ENCODE assay signal across 9 cellular contexts in the genomic region with DNA sequence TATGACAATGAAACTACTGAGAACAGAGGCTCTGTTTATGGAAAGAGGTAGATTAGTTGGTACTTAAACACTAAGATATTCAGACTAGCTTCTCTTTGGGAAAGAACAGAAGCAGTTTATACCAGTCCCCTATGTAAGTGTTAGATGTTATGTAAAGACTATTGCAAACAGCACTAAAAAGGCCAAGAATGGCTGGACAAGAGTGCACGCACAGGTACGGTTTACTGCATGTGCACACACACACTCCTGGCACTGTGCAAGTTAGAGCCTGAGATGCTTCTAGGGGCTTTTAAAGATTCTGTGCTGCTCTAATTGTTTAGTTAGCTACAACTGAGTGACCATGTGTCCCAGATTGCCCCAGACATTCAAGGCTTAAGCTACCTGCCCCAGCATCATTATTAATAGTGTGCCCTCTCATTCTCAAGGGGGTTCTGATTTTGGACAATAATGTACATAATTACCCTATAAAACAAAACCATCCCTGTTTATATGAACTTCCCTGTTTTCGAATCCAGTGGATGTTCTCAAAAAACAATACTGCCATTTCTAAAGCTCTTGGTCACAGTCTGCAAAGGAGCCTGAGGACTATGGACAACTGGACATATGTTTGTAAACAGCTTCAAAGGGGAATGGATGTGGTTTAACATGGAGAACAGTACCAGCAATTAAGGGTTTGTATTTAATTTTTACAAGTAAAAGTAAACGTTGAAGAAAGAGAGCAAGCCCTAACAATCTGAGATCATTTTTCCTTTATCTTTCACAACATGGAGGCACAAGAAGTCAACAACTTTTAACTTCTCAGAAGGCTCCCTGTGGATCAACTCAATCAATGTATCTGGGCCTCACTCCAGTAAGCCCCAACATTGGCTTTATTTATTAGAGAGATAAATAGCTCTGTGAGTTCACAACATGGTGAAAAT. TPM values are rescaled to one million over a fixed set of nuclear protein-coding genes. Genes with fewer than 3 reads are reported as not detected.
DNase-seq lines count a peak whose midpoint lies in the region; ATAC-seq and TF ChIP-seq lines count a peak whose summit lies in the region.
"Had no signal": no experiment of that assay in that cellular context is flagged by ENCODE, and none has a peak within 500 bp of the region (broad histone marks: within the 10 kb centered on the region; RNA-seq: fewer than 3 reads in every experiment).

No MANE protein-coding gene starts in this region.

- H3K36me3 Mint-ChIP-seq in dendritic cell treated with granulocyte-macrophage colony-stimulating factor and Interleukin-4, amounts not matched to agents 40 ng/mL and 50 ng/mL, for 4 days (ENCODE audit: low read depth) = peaks cover 24% of the 10 kb centered on the region

- H3K27me3 Mint-ChIP-seq in dendritic cell treated with granulocyte-macrophage colony-stimulating factor and Interleukin-4, amounts not matched to agents 40 ng/mL and 50 ng/mL, for 4 days = peaks cover 6% of the 10 kb centered on the region

- no peaks in the 10 kb centered on the region for H3K9me3 Mint-ChIP-seq in dendritic cell treated with granulocyte-macrophage colony-stimulating factor and Interleukin-4, amounts not matched to agents 40 ng/mL and 50 ng/mL, for 4 days

- H3K27me3 ChIP-seq in neural cell (ENCODE audit: insufficient read depth, low read depth, low read length) = peaks cover 16% of the 10 kb centered on the region

- peak overlapping the region; percentile 62 for H3K4me2 ChIP-seq in neural cell (ENCODE audit: low read length)

- H3K79me2 ChIP-seq in neural cell (replicated peaks; ENCODE audit: insufficient read depth, low read length) = peaks cover 34% of the 10 kb centered on the region

- no peak for TF ChIP-seq RAD21 in neural cell (conservative IDR thresholded peaks at IDR 0.05)

- H3F3A ChIP-seq in neural cell (ENCODE audit: insufficient read depth, low read length, poor library complexity, severe bottlenecking) = peaks cover 2% of the 10 kb centered on the region

- H3K36me3 ChIP-seq in neural cell (ENCODE audit: insufficient read depth, low read length) = no peaks in the 10 kb centered on the region

- DNase-seq in AG10803 (ENCODE audit: low read depth) (no peak), LNCaP clone FGC (ENCODE audit: low read depth) (no peak), 8988T (no peak), middle frontal gyrus (ENCODE audit: extremely low spot score, low spot score) (no peak), occipital lobe (lab: John Stamatoyannopoulos, UW) (no peak)
- DNase-seq: SW 1271 had no signal

- intact Hi-C loops in dendritic cell treated with granulocyte-macrophage colony-stimulating factor and Interleukin-4, amounts not matched to agents 40 ng/mL and 50 ng/mL, for 4 days (cut with micrococcal nuclease) = loop anchor here (10.0 kb wide), 2 partner anchors 99 to 601 kb away; a partner anchor contains a TSS

- H3K27ac ChIP-seq in neural cell (ENCODE audit: low read length) = no peak overlapping the region

- peaks cover 40% of the 10 kb centered on the region for H3K4me1 Mint-ChIP-seq in dendritic cell treated with granulocyte-macrophage colony-stimulating factor and Interleukin-4, amounts not matched to agents 40 ng/mL and 50 ng/mL, for 4 days (ENCODE audit: low read depth)

- peak overlapping the region; percentile 88 for H3K4me3 ChIP-seq in AG10803 (ENCODE audit: low read length)
- peak overlapping the region; percentile 78 for H3K4me3 ChIP-seq in LNCaP clone FGC (ENCODE audit: low read depth, low read length)
- H3K4me3 ChIP-seq in neural cell (ENCODE audit: low read length) = peak overlapping the region; percentile 95

- no peaks in the 10 kb centered on the region for H4K20me1 ChIP-seq in neural cell (ENCODE audit: insufficient read depth)

- peak overlapping the region; percentile 95 for H3K4me3 Mint-ChIP-seq in dendritic cell treated with granulocyte-macrophage colony-stimulating factor and Interleukin-4, amounts not matched to agents 40 ng/mL and 50 ng/mL, for 4 days

- ATAC-seq in HG03457 (IDR thresholded peaks at IDR 0.05; ENCODE audit: unreplicated experiment) = no peak

- no peak overlapping the region for H2AFZ ChIP-seq in neural cell (ENCODE audit: low read depth, low read length)

- no peak for TF ChIP-seq CTCF in AG10803 (conservative IDR thresholded peaks at IDR 0.05; ENCODE audit: low read length)
- no peak for TF ChIP-seq CTCF in LNCaP clone FGC (IDR thresholded peaks at IDR 0.05; ENCODE audit: control insufficient read depth, extremely low read depth, insufficient read depth)
- no peak for TF ChIP-seq CTCF in neural cell (IDR thresholded peaks at IDR 0.05; ENCODE audit: poor library complexity, severe bottlenecking)

- no peak overlapping the region for H3K9ac ChIP-seq in neural cell (ENCODE audit: low read length)

- H3K9me3 ChIP-seq in neural cell (ENCODE audit: low read length) = no peaks in the 10 kb centered on the region

- H3K9me2 ChIP-seq in neural cell (ENCODE audit: insufficient read depth, low read length) = no peaks in the 10 kb centered on the region

- H3K27ac Mint-ChIP-seq in dendritic cell treated with granulocyte-macrophage colony-stimulating factor and Interleukin-4, amounts not matched to agents 40 ng/mL and 50 ng/mL, for 4 days = peak overlapping the region; percentile 97

- no peak for TF ChIP-seq EP300 in neural cell (conservative IDR thresholded peaks at IDR 0.05; ENCODE audit: poor library complexity, severe bottlenecking)

TF ChIP-seq in neural cell, 6 proteins besides CTCF, POLR2A, EP300 and RAD21:
- no peak for TF ChIP-seq MXI1 (conservative IDR thresholded peaks at IDR 0.05; ENCODE audit: poor library complexity, severe bottlenecking)
- no peak for TF ChIP-seq TAF1 (IDR thresholded peaks at IDR 0.05; ENCODE audit: low read depth)
- TF ChIP-seq, protein P1, sequence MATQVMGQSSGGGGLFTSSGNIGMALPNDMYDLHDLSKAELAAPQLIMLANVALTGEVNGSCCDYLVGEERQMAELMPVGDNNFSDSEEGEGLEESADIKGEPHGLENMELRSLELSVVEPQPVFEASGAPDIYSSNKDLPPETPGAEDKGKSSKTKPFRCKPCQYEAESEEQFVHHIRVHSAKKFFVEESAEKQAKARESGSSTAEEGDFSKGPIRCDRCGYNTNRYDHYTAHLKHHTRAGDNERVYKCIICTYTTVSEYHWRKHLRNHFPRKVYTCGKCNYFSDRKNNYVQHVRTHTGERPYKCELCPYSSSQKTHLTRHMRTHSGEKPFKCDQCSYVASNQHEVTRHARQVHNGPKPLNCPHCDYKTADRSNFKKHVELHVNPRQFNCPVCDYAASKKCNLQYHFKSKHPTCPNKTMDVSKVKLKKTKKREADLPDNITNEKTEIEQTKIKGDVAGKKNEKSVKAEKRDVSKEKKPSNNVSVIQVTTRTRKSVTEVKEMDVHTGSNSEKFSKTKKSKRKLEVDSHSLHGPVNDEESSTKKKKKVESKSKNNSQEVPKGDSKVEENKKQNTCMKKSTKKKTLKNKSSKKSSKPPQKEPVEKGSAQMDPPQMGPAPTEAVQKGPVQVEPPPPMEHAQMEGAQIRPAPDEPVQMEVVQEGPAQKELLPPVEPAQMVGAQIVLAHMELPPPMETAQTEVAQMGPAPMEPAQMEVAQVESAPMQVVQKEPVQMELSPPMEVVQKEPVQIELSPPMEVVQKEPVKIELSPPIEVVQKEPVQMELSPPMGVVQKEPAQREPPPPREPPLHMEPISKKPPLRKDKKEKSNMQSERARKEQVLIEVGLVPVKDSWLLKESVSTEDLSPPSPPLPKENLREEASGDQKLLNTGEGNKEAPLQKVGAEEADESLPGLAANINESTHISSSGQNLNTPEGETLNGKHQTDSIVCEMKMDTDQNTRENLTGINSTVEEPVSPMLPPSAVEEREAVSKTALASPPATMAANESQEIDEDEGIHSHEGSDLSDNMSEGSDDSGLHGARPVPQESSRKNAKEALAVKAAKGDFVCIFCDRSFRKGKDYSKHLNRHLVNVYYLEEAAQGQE (IDR thresholded peaks at IDR 0.05; ENCODE audit: borderline replicate concordance) = no peak
- no peak for TF ChIP-seq POLR2AphosphoS5 (IDR thresholded peaks at IDR 0.05)
- TF ChIP-seq SMC3 (conservative IDR thresholded peaks at IDR 0.05; ENCODE audit: poor library complexity) = no peak
- TF ChIP-seq EZH2 (IDR thresholded peaks at IDR 0.05; ENCODE audit: borderline replicate concordance, insufficient read depth, low read length, poor library complexity, severe bottlenecking) = no peak

RNA-seq across cellular contexts. Expression of a gene that starts 2.0 kb away (rescaled TPM):
- polyA plus RNA-seq in neural cell = 12.0 and 20.9 TPM in 2 replicates
- 37.0 and 43.5 TPM in 2 replicates for polyA minus RNA-seq in neural cell
- 42.7 TPM for total RNA-seq in occipital lobe
